In the genomic region with DNA sequence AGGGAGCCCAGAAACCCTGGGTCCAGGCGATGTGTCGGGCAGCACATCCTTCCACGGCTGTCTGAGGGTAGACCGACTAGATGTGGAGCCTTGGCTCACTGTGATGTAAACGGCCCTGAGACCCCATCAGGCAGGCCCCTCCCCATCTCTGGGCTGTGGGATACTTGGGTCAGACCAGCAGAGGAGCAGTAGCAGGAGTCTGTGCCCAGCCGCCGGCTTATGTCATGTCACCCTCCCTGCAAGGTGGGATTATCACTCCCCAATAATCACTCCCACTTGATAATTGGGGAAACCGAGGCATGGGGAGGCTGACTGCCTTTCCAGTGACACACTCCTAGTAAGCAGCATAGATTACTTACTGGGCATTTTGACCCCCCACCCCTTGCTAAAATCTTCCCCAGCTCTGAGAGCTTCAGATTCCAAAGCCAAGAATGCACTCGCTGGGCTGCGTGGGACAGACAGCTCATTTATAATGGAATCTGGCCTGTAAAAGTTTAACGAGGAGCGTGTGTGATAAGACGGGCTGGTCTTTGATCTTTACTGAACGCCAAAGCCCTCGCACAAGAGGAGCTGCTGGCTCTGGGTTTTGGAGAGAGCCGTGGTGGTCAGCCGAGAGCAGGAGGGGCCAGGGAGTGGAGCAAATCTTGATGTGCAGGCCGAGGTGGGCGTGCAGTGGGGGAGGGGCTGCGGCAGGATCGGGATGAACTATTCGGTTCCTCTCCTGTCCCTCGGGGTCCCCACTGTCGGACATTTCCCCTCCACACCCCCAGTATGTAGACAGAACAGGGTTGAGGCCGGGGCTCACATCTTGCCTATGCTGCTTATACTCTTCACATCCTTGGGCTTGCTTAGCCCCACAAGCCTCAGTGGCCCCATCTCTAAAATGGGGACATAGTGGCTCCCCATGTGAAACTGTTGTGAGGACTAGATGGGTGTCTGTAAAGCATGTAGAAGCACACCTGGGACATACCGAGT, we compare ENCODE assay signal across 11 cellular contexts.
DNase-seq lines count a peak whose midpoint lies in the region; ATAC-seq, FAIRE-seq and TF ChIP-seq lines count a peak whose summit lies in the region.
"Had no signal": no experiment of that assay in that cellular context is flagged by ENCODE, and none has a peak within 500 bp of the region (broad histone marks: within the 10 kb centered on the region; RNA-seq: fewer than 3 reads in every experiment).

No MANE protein-coding gene starts in this region.

- no peak for ATAC-seq in stimulated activated naive CD8-positive, alpha-beta T cell treated with anti-CD3 and anti-CD28 coated beads, Interleukin-15, Interleukin-2, amounts not matched to agents 100 U/mL and 50 U/mL, for 24 hours
- ATAC-seq in CD8-positive, alpha-beta T cell = no peak

- intact Hi-C loops in CD8-positive, alpha-beta T cell (cut with DNase I, micrococcal nuclease) = no loop called here

- no peak overlapping the region for H3K4me3 Mint-ChIP-seq in CD8-positive, alpha-beta T cell
- H3K4me3 Mint-ChIP-seq: IgD-negative memory B cell had no signal

- FAIRE-seq in HTR-8/SVneo (lab: Jason Lieb, UNC) (peak; percentile 31), urothelium cell line (lab: Jason Lieb, UNC) (peak; percentile 9)
- FAIRE-seq: H54 had no signal

- WGBS in mesodermal cell (ENCODE audit: insufficient coverage in 2 of 2), 2 experiments = 55 to 57% methylated on average over 15 to 22 of the region's 26 CpGs

- POLR2A ChIA-PET in CD8-positive, alpha-beta T cell (lab: Charles Lee) = no interaction called here

- CTCF ChIA-PET in CD8-positive, alpha-beta T cell (lab: Charles Lee) = no interaction called here

- no peaks in the 10 kb centered on the region for H3K27me3 Mint-ChIP-seq in CD8-positive, alpha-beta T cell (ENCODE audit: low read depth)

- H3K36me3 Mint-ChIP-seq in CD8-positive, alpha-beta T cell = no peaks in the 10 kb centered on the region
- H3K36me3 Mint-ChIP-seq: IgD-negative memory B cell had no signal

- H3K4me1 Mint-ChIP-seq in CD8-positive, alpha-beta T cell (ENCODE audit: low read depth) = no peaks in the 10 kb centered on the region
- H3K4me1 Mint-ChIP-seq: IgD-negative memory B cell had no signal

- H3K4me3 ChIP-seq in brain microvascular endothelial cell (ENCODE audit: low read depth, low read length) (no peak overlapping the region), mesodermal cell (ENCODE audit: extremely low read depth, insufficient read depth, low read length, poor library complexity, severe bottlenecking) (no peak overlapping the region)
- no peak overlapping the region for H3K4me3 ChIP-seq in CD8-positive, alpha-beta T cell (ENCODE audit: low read depth, low read length)

- no peaks in the 10 kb centered on the region for H3K27me3 ChIP-seq in brain microvascular endothelial cell (replicated peaks)
- H3K27me3 ChIP-seq in CD8-positive, alpha-beta T cell (ENCODE audit: insufficient read depth, low read length) = no peaks in the 10 kb centered on the region

- no peak for TF ChIP-seq CTCF in brain microvascular endothelial cell (IDR thresholded peaks at IDR 0.05; ENCODE audit: low read depth, low read length, missing control alignments)
- TF ChIP-seq CTCF in CD8-positive, alpha-beta T cell (IDR thresholded peaks at IDR 0.05) = no peak

- peaks cover 2% of the 10 kb centered on the region for H3K9me3 Mint-ChIP-seq in CD8-positive, alpha-beta T cell

- peaks cover 8% of the 10 kb centered on the region for H3K9me3 ChIP-seq in mesodermal cell (ENCODE audit: control insufficient read depth, low read length)
- no peaks in the 10 kb centered on the region for H3K9me3 ChIP-seq in CD8-positive, alpha-beta T cell (ENCODE audit: low read length)

- H3K36me3 ChIP-seq in brain microvascular endothelial cell (replicated peaks) (no peaks in the 10 kb centered on the region), mesodermal cell (ENCODE audit: control insufficient read depth, insufficient read depth, low read length) (peaks cover 10% of the 10 kb centered on the region)
- H3K36me3 ChIP-seq in CD8-positive, alpha-beta T cell (ENCODE audit: insufficient read depth, low read length) = no peaks in the 10 kb centered on the region

- peaks cover 88% of the 10 kb centered on the region for H3K4me1 ChIP-seq in mesodermal cell (ENCODE audit: control insufficient read depth, insufficient read depth, low read length, poor library complexity, severe bottlenecking)
- H3K4me1 ChIP-seq in CD8-positive, alpha-beta T cell (ENCODE audit: insufficient read depth, low read length) = no peaks in the 10 kb centered on the region

- peak; percentile 69 for DNase-seq in HTR-8/SVneo (ENCODE audit: insufficient read length, low spot score)
- peak; percentile 80 for DNase-seq in brain microvascular endothelial cell
- DNase-seq in urothelium cell line (ENCODE audit: low spot score) = peak; percentile 85
- DNase-seq in stimulated activated naive CD8-positive, alpha-beta T cell treated with anti-CD3 and anti-CD28 coated beads, Interleukin-15, Interleukin-2, amounts not matched to agents 100 U/mL and 50 U/mL, for 24 hours = no peak
- no peak for DNase-seq in SKM-1 (lab: John Stamatoyannopoulos, UW; ENCODE audit: unreplicated experiment)
- DNase-seq in CD8-positive, alpha-beta T cell = no peak
- DNase-seq: NCI-H774; stimulated activated CD4-positive, alpha-beta T cell treated with anti-CD3 and anti-CD28 coated beads, Interleukin-12 subunit alpha, Interleukin-12 subunit beta, amount 100 ng/mL, for 4 hours had no signal

- H3K27ac Mint-ChIP-seq in CD8-positive, alpha-beta T cell = no peak overlapping the region
- H3K27ac Mint-ChIP-seq: IgD-negative memory B cell had no signal

- in situ Hi-C loops in brain microvascular endothelial cell (cut with HindIII; ENCODE audit: low pct_ligation_motif_present, low sequenced_read_pairs) = no loop called here

- peak overlapping the region; percentile 89 for H3K27ac ChIP-seq in brain microvascular endothelial cell
- peak overlapping the region; percentile 98 for H3K27ac ChIP-seq in mesodermal cell (ENCODE audit: low read depth, low read length, severe bottlenecking)
- no peak overlapping the region for H3K27ac ChIP-seq in CD8-positive, alpha-beta T cell (ENCODE audit: low read depth, low read length)

Comparison
In these comparisons a context has a peak if more than half of its experiments do, and no peak if none do; other contexts are left out.
1. DNase-seq: peak in HTR-8/SVneo (single experiment), brain microvascular endothelial cell (single experiment) and urothelium cell line (single experiment); none in stimulated activated naive CD8-positive, alpha-beta T cell treated with anti-CD3 and anti-CD28 coated beads, Interleukin-15, Interleukin-2, amounts not matched to agents 100 U/mL and 50 U/mL, for 24 hours (single experiment), SKM-1 (single experiment) and CD8-positive, alpha-beta T cell (0 of 7).